Comparison of ENCODE assay signal across 1 cellular context in the genomic region with DNA sequence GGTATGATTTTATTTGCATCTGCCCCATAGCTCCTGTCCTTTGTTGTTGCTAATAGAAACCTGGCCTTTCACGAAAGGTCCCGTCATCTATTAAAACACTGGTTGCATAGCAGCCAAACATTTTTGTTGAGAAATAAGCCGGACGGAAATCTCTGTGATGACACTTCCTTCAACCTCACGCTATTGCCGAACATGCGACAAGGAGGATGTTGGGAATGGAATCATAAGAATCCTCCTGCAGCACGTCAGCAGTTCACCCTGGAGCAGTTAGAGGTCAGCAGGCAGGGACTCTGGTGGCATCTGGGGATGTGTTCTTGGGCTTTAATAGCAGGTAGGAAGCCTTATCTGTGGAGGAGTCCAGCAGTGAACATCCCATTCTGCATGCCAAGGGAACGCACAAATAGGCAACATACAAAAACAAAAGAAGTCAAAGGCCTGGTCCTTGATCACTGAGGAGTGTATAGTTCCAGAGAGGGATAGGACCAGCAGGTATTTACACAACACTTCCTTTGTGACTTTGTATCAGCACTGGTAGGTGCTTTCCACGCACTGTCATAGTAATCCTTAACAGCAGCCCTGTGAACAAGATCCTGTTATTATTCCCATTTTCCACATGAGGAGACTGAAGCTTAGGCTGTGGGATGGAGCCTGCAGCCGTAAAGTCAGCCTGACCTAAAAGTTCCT.
TF ChIP-seq lines count a peak whose summit lies in the region.

No MANE protein-coding gene starts in this region.

TF ChIP-seq in endothelial cell of umbilical vein, 7 proteins besides CTCF, POLR2A, EP300 and RAD21:
- TF ChIP-seq JUN (IDR thresholded peaks at IDR 0.05; ENCODE audit: borderline replicate concordance, insufficient read depth, insufficient read length, low read depth) (peak; percentile 63), GATA2 (IDR thresholded peaks at IDR 0.05; ENCODE audit: insufficient read depth, insufficient read length, low read depth, low read length) (no peak), EZH2 (IDR thresholded peaks at IDR 0.05; ENCODE audit: borderline replicate concordance, low read depth, low read length, severe bottlenecking) (no peak), FOS (IDR thresholded peaks at IDR 0.05; ENCODE audit: borderline replicate concordance, insufficient read depth, low read length) (no peak)
